ENCODE assay signal across 8 cellular contexts in genomic region chr16:49855822-49856740, GRCh38. TPM values are rescaled to one million over a fixed set of nuclear protein-coding genes. Genes with fewer than 3 reads are reported as not detected.
DNase-seq lines count a peak whose midpoint lies in the region; ATAC-seq lines count a peak whose summit lies in the region.

Gene ZNF423, minus strand, starts transcription at chr16:49856112. Its CDS starts 338 bp downstream, at chr16:49855774.

- peaks cover 0 to 25% (median 9%) of the 10 kb centered on the region in 11 experiments; a peak in 13 of 22 replicates for H3K27me3 ChIP-seq in BLaER1 treated with 17β-estradiol and CSF1 and Interleukin-3, amounts not matched to agents 10 nM and 100 nM
- H3K27me3 ChIP-seq in HUES64 (ENCODE audit: insufficient read depth, low read length) (peaks cover 30% of the 10 kb centered on the region), mesendoderm (ENCODE audit: insufficient read depth, low read length, poor library complexity) (no peaks in the 10 kb centered on the region)

- peak within 1 kb of the TSS; percentile 100 for H3K18ac ChIP-seq in mesendoderm (ENCODE audit: low read length)

- peak within 1 kb of the TSS; percentile 99 for H3K4ac ChIP-seq in mesendoderm (ENCODE audit: low read depth, low read length)

- peak within 1 kb of the TSS; percentile 86 to 97 (median 95) for H3K9ac ChIP-seq in BLaER1 treated with 17β-estradiol and CSF1 and Interleukin-3, amounts not matched to agents 10 nM and 100 nM
- H3K9ac ChIP-seq in HUES64 (ENCODE audit: low read depth, low read length) = peak within 1 kb of the TSS; percentile 76
- H3K9ac ChIP-seq in mesendoderm (ENCODE audit: low read length) = peak within 1 kb of the TSS; percentile 91

- peak within 1 kb of the TSS; percentile 79 for H2BK120ac ChIP-seq in mesendoderm (ENCODE audit: low read depth, low read length)

- H2BK15ac ChIP-seq in mesendoderm (replicated peaks; ENCODE audit: low read depth) = no peak within 1 kb of the TSS

- peak within 1 kb of the TSS; percentile 92 to 100 (median 99) for H3K4me2 ChIP-seq in BLaER1 treated with 17β-estradiol and CSF1 and Interleukin-3, amounts not matched to agents 10 nM and 100 nM
- H3K4me2 ChIP-seq in mesendoderm (ENCODE audit: low read length) = peak within 1 kb of the TSS; percentile 86

- peak within 1 kb of the TSS; percentile 67 to 97 (median 95); a peak in 21 of 22 replicates for H3K27ac ChIP-seq in BLaER1 treated with 17β-estradiol and CSF1 and Interleukin-3, amounts not matched to agents 10 nM and 100 nM
- H3K27ac ChIP-seq in HUES64 (ENCODE audit: low read depth, low read length) = peak within 1 kb of the TSS; percentile 93; the same call in 1 of the 2 replicates
- H3K27ac ChIP-seq in mesendoderm (ENCODE audit: low read depth, low read length) = peak within 1 kb of the TSS; percentile 98
- H3K27ac ChIP-seq in urinary bladder (ENCODE audit: low read depth) = peak within 1 kb of the TSS; percentile 93

- peak within 1 kb of the TSS; percentile 66 for H3K23ac ChIP-seq in mesendoderm (ENCODE audit: low read length)

- peak within 1 kb of the TSS; percentile 45 for H2BK5ac ChIP-seq in mesendoderm (ENCODE audit: low read length)

- no peaks in the 10 kb centered on the region for H3K36me3 ChIP-seq in BLaER1 treated with 17β-estradiol and CSF1 and Interleukin-3, amounts not matched to agents 10 nM and 100 nM
- no peaks in the 10 kb centered on the region; the same call in 1 of the 2 replicates for H3K36me3 ChIP-seq in HUES64 (ENCODE audit: insufficient read depth, low read length)
- no peaks in the 10 kb centered on the region for H3K36me3 ChIP-seq in mesendoderm (ENCODE audit: control insufficient read depth, insufficient read depth, low read length)
- H3K36me3 ChIP-seq in urinary bladder (ENCODE audit: insufficient read depth) = no peaks in the 10 kb centered on the region

- H4K8ac ChIP-seq in mesendoderm (ENCODE audit: low read depth, low read length) = peak within 1 kb of the TSS; percentile 91

- no peak within 1 kb of the TSS for H4K5ac ChIP-seq in mesendoderm (ENCODE audit: low read length)

- H4K20me1 ChIP-seq in BLaER1 treated with 17β-estradiol and CSF1 and Interleukin-3, amounts not matched to agents 10 nM and 100 nM = peaks cover 0 to 25% (median 7%) of the 10 kb centered on the region in 11 experiments; a peak in 10 of 22 replicates

- H3K9me3 ChIP-seq in BLaER1 treated with 17β-estradiol and CSF1 and Interleukin-3, amounts not matched to agents 10 nM and 100 nM (replicated peaks in 1 of 11) = no peaks in the 10 kb centered on the region
- no peaks in the 10 kb centered on the region for H3K9me3 ChIP-seq in HUES64 (ENCODE audit: insufficient read depth, low read depth, low read length)

- no peak within 1 kb of the TSS for H2AK5ac ChIP-seq in mesendoderm (ENCODE audit: low read length)

- H3K79me2 ChIP-seq in mesendoderm (ENCODE audit: control insufficient read depth, insufficient read depth, low read length) = peaks cover 37% of the 10 kb centered on the region

- H3K4me3 ChIP-seq in BLaER1 treated with 17β-estradiol and CSF1 and Interleukin-3, amounts not matched to agents 10 nM and 100 nM = peak within 1 kb of the TSS; percentile 73 to 87 (median 79)
- peak within 1 kb of the TSS; percentile 74 for H3K4me3 ChIP-seq in HUES64 (ENCODE audit: low read length)
- peak within 1 kb of the TSS; percentile 65 for H3K4me3 ChIP-seq in mesendoderm (ENCODE audit: low read length)
- H3K4me3 ChIP-seq in urinary bladder (ENCODE audit: low read depth, low read length) = peak within 1 kb of the TSS; percentile 91

- H3K79me1 ChIP-seq in mesendoderm (ENCODE audit: low read length) = peaks cover 10% of the 10 kb centered on the region

- ATAC-seq in GM18868 (IDR thresholded peaks at IDR 0.05; ENCODE audit: unreplicated experiment) (no peak), HG02938 (IDR thresholded peaks at IDR 0.05; ENCODE audit: unreplicated experiment) (no peak), HG02840 (IDR thresholded peaks at IDR 0.05; ENCODE audit: low FRiP score, unreplicated experiment) (no peak)

- H3K56ac ChIP-seq in mesendoderm (ENCODE audit: low read length) = peak within 1 kb of the TSS; percentile 91

- peaks cover 17 to 64% (median 60%) of the 10 kb centered on the region in 10 experiments for H3K4me1 ChIP-seq in BLaER1 treated with 17β-estradiol and CSF1 and Interleukin-3, amounts not matched to agents 10 nM and 100 nM
- H3K4me1 ChIP-seq in HUES64 (ENCODE audit: insufficient read depth, low read length) (peaks cover 37% of the 10 kb centered on the region), mesendoderm (ENCODE audit: control insufficient read depth, low read depth, low read length) (peaks cover 20% of the 10 kb centered on the region), urinary bladder (ENCODE audit: insufficient read depth) (peaks cover 1% of the 10 kb centered on the region)

- under 1% methylated on average over 60 of the region's 82 CpGs for WGBS in HUES64
- no CpG with 5 or more reads among the region's 82 CpGs for WGBS in mesendoderm (ENCODE audit: extremely low coverage, insufficient coverage, low lambda C conversion rate)
- under 1% methylated on average over 79 of the region's 82 CpGs for WGBS in urinary bladder

- DNase-seq in cerebellum (ENCODE audit: low spot score) = no peak
- DNase-seq in mesendoderm = peak; percentile 68

RNA-seq across cellular contexts. Expression of gene ZNF423, which starts in this region (rescaled TPM):
- 39.8 TPM for polyA plus RNA-seq in HUES64 (2013, experiment 1 of 2)
- polyA plus RNA-seq in HUES64 (2013, experiment 2 of 2) = 40.8 TPM
- total RNA-seq in cerebellum (47.5 TPM), urinary bladder (14.0 TPM)
- polyA plus RNA-seq in mesendoderm (2013, experiment 1 of 2) = 26.3 TPM
- 27.6 TPM for polyA plus RNA-seq in mesendoderm (2013, experiment 2 of 2)
- 6.4 TPM for polyA plus RNA-seq in urinary bladder
